In genomic region chr22:40210814-40211213, GRCh38 we compare ENCODE assay signal across 9 cellular contexts. TPM values are rescaled to one million over a fixed set of nuclear protein-coding genes. Genes with fewer than 3 reads are reported as not detected.
DNase-seq lines count a peak whose midpoint lies in the region; ATAC-seq and TF ChIP-seq lines count a peak whose summit lies in the region.
"Had no signal": no experiment of that assay in that cellular context is flagged by ENCODE, and none has a peak within 500 bp of the region (broad histone marks: within the 10 kb centered on the region; RNA-seq: fewer than 3 reads in every experiment).

No MANE protein-coding gene starts in this region.

- no peak overlapping the region for H3K27ac ChIP-seq in H9 (ENCODE audit: insufficient read length, low read depth, low read length)

- WGBS in H9 (ENCODE audit: extremely low coverage, insufficient read length, low lambda C conversion rate) = no CpG with 5 or more reads among the region's 1 CpG

- no peak overlapping the region for H3K23ac ChIP-seq in H9 (ENCODE audit: insufficient read length, low read depth, low read length)

- H2BK12ac ChIP-seq in H9 (ENCODE audit: insufficient read length, low read depth, low read length) = no peak overlapping the region

- H3K27me3 Mint-ChIP-seq in H9 (ENCODE audit: low read depth) = no peaks in the 10 kb centered on the region
- no peaks in the 10 kb centered on the region for H3K27me3 Mint-ChIP-seq in activated T-helper 1 cell treated with anti-CD3 and anti-CD28 coated beads, Interleukin-12 subunit alpha, Interleukin-12 subunit beta, Interleukin-2, Interleukin-4 antibody, amounts not matched to agents 30 ng/mL and 10 ng/mL and 1 ng/mL, durations not matched to agents 14 hours and 24 hours and 36 hours (ENCODE audit: insufficient read depth)
- H3K27me3 Mint-ChIP-seq in Caco-2 (ENCODE audit: insufficient read depth, unreplicated experiment) = no peaks in the 10 kb centered on the region

- POLR2A ChIA-PET in Caco-2 (lab: Charles Lee) = no interaction called here

- no peak overlapping the region for H3K56ac ChIP-seq in H9 (ENCODE audit: insufficient read length, low read depth, low read length)

- H3K36me3 Mint-ChIP-seq in H9 (ENCODE audit: insufficient read depth in 1 of 3, low read depth in 3 of 3) (peaks cover 11 to 17% (median 13%) of the 10 kb centered on the region in 3 experiments), Caco-2 (ENCODE audit: insufficient read depth, unreplicated experiment) (no peaks in the 10 kb centered on the region)
- H3K36me3 Mint-ChIP-seq in activated T-helper 1 cell treated with anti-CD3 and anti-CD28 coated beads, Interleukin-12 subunit alpha, Interleukin-12 subunit beta, Interleukin-2, Interleukin-4 antibody, amounts not matched to agents 30 ng/mL and 10 ng/mL and 1 ng/mL, durations not matched to agents 14 hours and 24 hours and 36 hours (ENCODE audit: low read depth) = peaks cover 1% of the 10 kb centered on the region

- DNase-seq in H9 = no peak
- peak; percentile 28 for DNase-seq in SKM-1 treated with dmso at 0.1 percent for 144 hours (lab: John Stamatoyannopoulos, UW; ENCODE audit: unreplicated experiment)
- DNase-seq in pons (ENCODE audit: low spot score) = peak; percentile 45
- DNase-seq in activated T-helper 1 cell treated with anti-CD3 and anti-CD28 coated beads, Interleukin-12 subunit alpha, Interleukin-12 subunit beta, Interleukin-2, Interleukin-4 antibody, amounts not matched to agents 30 ng/mL and 10 ng/mL and 1 ng/mL, durations not matched to agents 14 hours and 24 hours and 36 hours (ENCODE audit: low spot score) = no peak
- DNase-seq in NCI-H146 treated with DMSO at 0.1 percent for 48 hours (lab: John Stamatoyannopoulos, UW; ENCODE audit: unreplicated experiment) = no peak
- no peak for DNase-seq in Caco-2
- DNase-seq: NCI-H2029 treated with DMSO at 0.1 percent for 48 hours; stimulated activated naive CD4-positive, alpha-beta T cell treated with Interleukin-2 at 50 U/mL for 16 hours had no signal

- H2BK20ac ChIP-seq in H9 (ENCODE audit: low read depth, low read length, poor library complexity, severe bottlenecking) = no peak overlapping the region

- H3K9me3 Mint-ChIP-seq in H9 (no peaks in the 10 kb centered on the region; a peak in 2 of 5 replicates), Caco-2 (ENCODE audit: unreplicated experiment) (no peaks in the 10 kb centered on the region)
- no peaks in the 10 kb centered on the region for H3K9me3 Mint-ChIP-seq in activated T-helper 1 cell treated with anti-CD3 and anti-CD28 coated beads, Interleukin-12 subunit alpha, Interleukin-12 subunit beta, Interleukin-2, Interleukin-4 antibody, amounts not matched to agents 30 ng/mL and 10 ng/mL and 1 ng/mL, durations not matched to agents 14 hours and 24 hours and 36 hours

- no peaks in the 10 kb centered on the region for H3K23me2 ChIP-seq in H9 (ENCODE audit: insufficient read length, low read depth, low read length, poor library complexity, severe bottlenecking)

- H2AFZ ChIP-seq in H9 (ENCODE audit: low read length) = no peak overlapping the region

- no peak overlapping the region for H3K4me3 ChIP-seq in Caco-2 (ENCODE audit: low read depth, low read length)

- H3K18ac ChIP-seq in H9 (ENCODE audit: insufficient read length, low read depth, low read length) = no peak overlapping the region

- H3K4me1 ChIP-seq in H9 (ENCODE audit: insufficient read depth, low read length) (peaks cover 25% of the 10 kb centered on the region), Caco-2 (no peaks in the 10 kb centered on the region)

- peaks cover 27% of the 10 kb centered on the region; the same call in 1 of the 2 replicates for H3K79me2 ChIP-seq in H9 (ENCODE audit: insufficient read depth, low read length)

- H2BK5ac ChIP-seq in H9 (ENCODE audit: insufficient read length, low read length) = no peak overlapping the region

- no peak overlapping the region for H2AK5ac ChIP-seq in H9 (ENCODE audit: insufficient read length, low read length)

- H3K9me3 ChIP-seq in H9 (ENCODE audit: control insufficient read depth, low read depth, low read length) (no peaks in the 10 kb centered on the region), Caco-2 (no peaks in the 10 kb centered on the region)

- H2BK15ac ChIP-seq in H9 (ENCODE audit: low read depth, low read length) = no peak overlapping the region

- no peak overlapping the region for H4K5ac ChIP-seq in H9 (ENCODE audit: insufficient read length, low read depth, low read length)

- H3K4ac ChIP-seq in H9 (ENCODE audit: low read depth, low read length) = no peak overlapping the region

- no peak overlapping the region for H3K4me2 ChIP-seq in H9 (ENCODE audit: insufficient read depth, insufficient read length, low read length)

- intact Hi-C loops in activated T-helper 1 cell treated with anti-CD3 and anti-CD28 coated beads, Interleukin-12 subunit alpha, Interleukin-12 subunit beta, Interleukin-2, Interleukin-4 antibody, amounts not matched to agents 30 ng/mL and 10 ng/mL and 1 ng/mL, durations not matched to agents 14 hours and 24 hours and 36 hours (cut with micrococcal nuclease) = no loop called here
- intact Hi-C loops in Caco-2 (cut with micrococcal nuclease; ENCODE audit: unreplicated experiment) = no loop called here

- no peak overlapping the region for H3K9ac ChIP-seq in H9 (ENCODE audit: extremely low read depth, insufficient read length, low read length)

- peaks cover 3% of the 10 kb centered on the region for H3K79me1 ChIP-seq in H9 (ENCODE audit: insufficient read depth, low read depth, low read length, poor library complexity, severe bottlenecking)

- H3K4me3 Mint-ChIP-seq in H9 (peak overlapping the region in 1 of 2 experiments; percentile 15; a peak in 1 of 5 replicates), Caco-2 (ENCODE audit: unreplicated experiment) (no peak overlapping the region)
- H3K4me3 Mint-ChIP-seq in activated T-helper 1 cell treated with anti-CD3 and anti-CD28 coated beads, Interleukin-12 subunit alpha, Interleukin-12 subunit beta, Interleukin-2, Interleukin-4 antibody, amounts not matched to agents 30 ng/mL and 10 ng/mL and 1 ng/mL, durations not matched to agents 14 hours and 24 hours and 36 hours = no peak overlapping the region

- peak; percentile 64 for ATAC-seq in GM18520 (IDR thresholded peaks at IDR 0.05; ENCODE audit: unreplicated experiment)

- H4K91ac ChIP-seq in H9 (ENCODE audit: insufficient read length, low read depth, low read length) = no peak overlapping the region

- H4K8ac ChIP-seq in H9 (replicated peaks; ENCODE audit: insufficient read length, low read depth, low read length) = no peak overlapping the region

- H4K20me1 ChIP-seq in H9 (ENCODE audit: control insufficient read depth, insufficient read depth, insufficient read length) = no peaks in the 10 kb centered on the region

- TF ChIP-seq CTCF in H9 (conservative IDR thresholded peaks at IDR 0.05) (no peak), Caco-2 (IDR thresholded peaks at IDR 0.05; ENCODE audit: insufficient read depth in 1 of 2, low read depth in 1 of 2, low read length in 1 of 2, severe bottlenecking in 1 of 2, unreplicated experiment in 1 of 2) (no peak)

- no peak overlapping the region for H3K14ac ChIP-seq in H9 (ENCODE audit: insufficient read depth, low read length)

- no peak overlapping the region for H2BK120ac ChIP-seq in H9 (ENCODE audit: low read depth, low read length, poor library complexity, severe bottlenecking)

- H3K27me3 ChIP-seq in H9 (ENCODE audit: insufficient read depth, low read length) = no peaks in the 10 kb centered on the region
- no peaks in the 10 kb centered on the region for H3K27me3 ChIP-seq in Caco-2 (replicated peaks; ENCODE audit: control insufficient read depth, insufficient read depth, low read length)

- H3K4me1 Mint-ChIP-seq in H9 (peaks cover 74 to 76% of the 10 kb centered on the region in 2 experiments), Caco-2 (ENCODE audit: low read depth, unreplicated experiment) (no peaks in the 10 kb centered on the region)
- H3K4me1 Mint-ChIP-seq in activated T-helper 1 cell treated with anti-CD3 and anti-CD28 coated beads, Interleukin-12 subunit alpha, Interleukin-12 subunit beta, Interleukin-2, Interleukin-4 antibody, amounts not matched to agents 30 ng/mL and 10 ng/mL and 1 ng/mL, durations not matched to agents 14 hours and 24 hours and 36 hours (ENCODE audit: low read depth) = peaks cover 68% of the 10 kb centered on the region

- H3K27ac Mint-ChIP-seq in H9 (peak overlapping the region in 2 of 3 experiments; percentile 66 to 70; a peak in 2 of 7 replicates), Caco-2 (ENCODE audit: unreplicated experiment) (no peak overlapping the region)
- no peak overlapping the region for H3K27ac Mint-ChIP-seq in activated T-helper 1 cell treated with anti-CD3 and anti-CD28 coated beads, Interleukin-12 subunit alpha, Interleukin-12 subunit beta, Interleukin-2, Interleukin-4 antibody, amounts not matched to agents 30 ng/mL and 10 ng/mL and 1 ng/mL, durations not matched to agents 14 hours and 24 hours and 36 hours

- no peaks in the 10 kb centered on the region for H3K36me3 ChIP-seq in Caco-2 (ENCODE audit: control insufficient read depth, insufficient read depth, low read length)

- BruUV-seq in Caco-2 (replicated peaks; lab: Mats Ljungman, UMichigan) = no TSS peak

- no peak overlapping the region for H3T11ph ChIP-seq in H9 (ENCODE audit: low read length)

- CTCF ChIA-PET in Caco-2 (lab: Charles Lee) = no interaction called here

RNA-seq across cellular contexts. Expression of gene TNRC6B, which starts 33.1 kb away (rescaled TPM):
- total RNA-seq in H9 (2021) (53.5 and 58.1 TPM in 2 replicates), Caco-2 (2022) (22.1 and 23.5 TPM in 2 replicates)
- total RNA-seq in activated T-helper 1 cell treated with anti-CD3 and anti-CD28 coated beads, Interleukin-12 subunit alpha, Interleukin-12 subunit beta, Interleukin-2, Interleukin-4 antibody, amounts not matched to agents 30 ng/mL and 10 ng/mL and 1 ng/mL, durations not matched to agents 14 hours and 24 hours and 36 hours = 26.2 and 30.9 TPM in 2 replicates

Comparison
In these comparisons a context has a peak if more than half of its experiments do, and no peak if none do; other contexts are left out.
1. DNase-seq: peak in SKM-1 treated with dmso at 0.1 percent for 144 hours (single experiment) and pons (single experiment); none in H9 (single experiment), activated T-helper 1 cell treated with anti-CD3 and anti-CD28 coated beads, Interleukin-12 subunit alpha, Interleukin-12 subunit beta, Interleukin-2, Interleukin-4 antibody, amounts not matched to agents 30 ng/mL and 10 ng/mL and 1 ng/mL, durations not matched to agents 14 hours and 24 hours and 36 hours (single experiment), NCI-H146 treated with DMSO at 0.1 percent for 48 hours (single experiment) and Caco-2 (0 of 2).
2. H3K27ac Mint-ChIP-seq: peak in H9 (2 of 3); none in activated T-helper 1 cell treated with anti-CD3 and anti-CD28 coated beads, Interleukin-12 subunit alpha, Interleukin-12 subunit beta, Interleukin-2, Interleukin-4 antibody, amounts not matched to agents 30 ng/mL and 10 ng/mL and 1 ng/mL, durations not matched to agents 14 hours and 24 hours and 36 hours (single experiment) and Caco-2 (single experiment).